Comparison of ENCODE assay signal across 8 cellular contexts in genomic region chr15:44853304-44853950, GRCh38.
DNase-seq lines count a peak whose midpoint lies in the region; ATAC-seq and TF ChIP-seq lines count a peak whose summit lies in the region.
"Not testable (repeated sequence)": the region's sequence is repeated elsewhere in the genome, so short reads cannot be mapped to it uniquely, and the experiment has no call there.

No MANE protein-coding gene starts in this region.

- H3K27me3 ChIP-seq in DND-41 (ENCODE audit: insufficient read depth, low read length, poor library complexity): not testable (repeated sequence)

- H3K4me2 ChIP-seq in DND-41 (ENCODE audit: insufficient read depth, low read length): not testable (repeated sequence)

- ATAC-seq in DND-41 (ENCODE audit: insufficient read depth, low read depth): peak; percentile 81
- not testable (repeated sequence) for ATAC-seq in omental fat pad (ENCODE audit: low FRiP score)

- H3K4me1 ChIP-seq in DND-41 (ENCODE audit: insufficient read depth, low read length): not testable (repeated sequence)

- H3K36me3 ChIP-seq in DND-41 (ENCODE audit: insufficient read depth, low read length): not testable (repeated sequence)

- DNase-seq in DND-41: peak; percentile 56
- peak; percentile 2 for DNase-seq in GOT3 (lab: John Stamatoyannopoulos, UW)
- DNase-seq in NB4 (ENCODE audit: low read depth): peak; percentile 49
- peak; percentile 46 for DNase-seq in SK-N-DZ (ENCODE audit: low spot score)
- peak; percentile 44 to 55 for DNase-seq in activated T-helper 1 cell treated with anti-CD3 and anti-CD28 coated beads, Interleukin-2, amount 50 U/mL, for 16 hours (ENCODE audit: low read depth in 1 of 2, low spot score in 1 of 2)
- DNase-seq in fibroblast of villous mesenchyme (ENCODE audit: low read depth): peak; percentile 53
- DNase-seq in omental fat pad (ENCODE audit: low spot score): peak; percentile 29
- peak; percentile 13 for DNase-seq in stromal cell of bone marrow (ENCODE audit: low read depth)

- TF ChIP-seq CTCF in DND-41 (IDR thresholded peaks at IDR 0.05; ENCODE audit: borderline replicate concordance, extremely low read depth, low read length, poor library complexity, severe bottlenecking) (peak; percentile 82), NB4 (IDR thresholded peaks at IDR 0.05; ENCODE audit: low read depth, low read length) (peak; percentile 89), fibroblast of villous mesenchyme (IDR thresholded peaks at IDR 0.05; ENCODE audit: insufficient read depth, low read depth, low read length) (peak; percentile 94)
- TF ChIP-seq CTCF in omental fat pad (IDR thresholded peaks at IDR 0.05): not testable (repeated sequence)

- H2AFZ ChIP-seq in DND-41 (ENCODE audit: low read depth, low read length): peak overlapping the region; percentile 40

- not testable (repeated sequence) for H3K27ac ChIP-seq in DND-41 (ENCODE audit: low read length)

- not testable (repeated sequence) for H3K9me3 ChIP-seq in DND-41 (ENCODE audit: insufficient read depth, low read length, severe bottlenecking)

- TF ChIP-seq POLR2A in NB4 (IDR thresholded peaks at IDR 0.05; ENCODE audit: extremely low read depth, insufficient read length): not testable (repeated sequence)

- not testable (repeated sequence) for H3K79me2 ChIP-seq in DND-41 (ENCODE audit: insufficient read depth, low read length)

- not testable (repeated sequence) for H3K4me3 ChIP-seq in DND-41 (ENCODE audit: low read depth in 1 of 2, low read length in 2 of 2); NB4 (ENCODE audit: low read depth, low read length); fibroblast of villous mesenchyme (ENCODE audit: low read depth, low read length)

- H4K20me1 ChIP-seq in DND-41 (ENCODE audit: insufficient read depth, low read length): not testable (repeated sequence)

- not testable (repeated sequence) for H3K9ac ChIP-seq in DND-41 (ENCODE audit: low read depth, low read length)

Comparison
In these comparisons a context has a peak if more than half of its experiments do, and no peak if none do; other contexts are left out.
1. DNase-seq: peak in every context shown above with its lines; median percentile 56 in DND-41; 53 in fibroblast of villous mesenchyme; 50 in activated T-helper 1 cell treated with anti-CD3 and anti-CD28 coated beads, Interleukin-2, amount 50 U/mL, for 16 hours; 49 in NB4; 46 in SK-N-DZ; 29 in omental fat pad; 13 in stromal cell of bone marrow; 2 in GOT3.